Comparison of ENCODE assay signal across 1 cellular context in genomic region chr6:111503660-111504059, GRCh38.
TF ChIP-seq lines count a peak whose summit lies in the region.

No MANE protein-coding gene starts in this region.

TF ChIP-seq in HepG2, 621 proteins besides CTCF, POLR2A, EP300 and RAD21:
- no peak for TF ChIP-seq SOX13 (IDR thresholded peaks at IDR 0.05)
- TF ChIP-seq SOX13 (CRISPR knock-in tag; conservative IDR thresholded peaks at IDR 0.05 in 1 of 2, IDR thresholded peaks at IDR 0.05 in 1 of 2) = peak in 1 of 2 experiments; percentile 23; a peak in 1 of 4 replicates
- TF ChIP-seq SIX1 (CRISPR knock-in tag; IDR thresholded peaks at IDR 0.05; ENCODE audit: borderline replicate concordance) = peak; percentile 64; the same call in 1 of the 2 replicates
- TF ChIP-seq KLF12 (CRISPR knock-in tag; IDR thresholded peaks at IDR 0.05; ENCODE audit: borderline replicate concordance) = no peak
